Comparison of ENCODE assay signal across 20 cellular contexts in the genomic region with DNA sequence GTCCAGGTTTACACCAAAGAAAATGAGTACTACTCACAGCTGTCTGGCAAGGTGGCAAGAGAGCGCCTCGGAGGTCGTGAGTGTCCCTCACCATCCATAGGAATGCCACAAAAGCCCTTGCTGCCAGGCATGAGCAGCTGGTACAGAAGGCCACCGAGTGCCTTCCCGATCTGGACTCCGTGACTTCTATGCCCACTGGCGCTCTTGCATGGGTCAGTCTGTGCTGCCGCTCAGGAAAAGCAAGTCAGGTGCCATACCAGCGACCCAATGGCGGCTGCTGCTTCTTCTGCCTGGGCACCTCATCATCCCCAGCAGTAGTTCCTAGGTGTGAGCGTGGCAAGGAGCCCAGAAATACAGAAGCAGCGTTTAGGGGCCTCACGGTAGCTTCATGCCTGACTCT. TPM values are rescaled to one million over a fixed set of nuclear protein-coding genes. Genes with fewer than 3 reads are reported as not detected.
DNase-seq lines count a peak whose midpoint lies in the region; ATAC-seq and TF ChIP-seq lines count a peak whose summit lies in the region.
"Had no signal": no experiment of that assay in that cellular context is flagged by ENCODE, and none has a peak within 500 bp of the region (broad histone marks: within the 10 kb centered on the region; RNA-seq: fewer than 3 reads in every experiment).

No MANE protein-coding gene starts in this region.

- no peak overlapping the region for H3K4me2 ChIP-seq in GM23338
- H3K4me2 ChIP-seq: BLaER1 had no signal

- ATAC-seq in GM23338 (no peak), natural killer cell (no peak)
- ATAC-seq: GM12878, HCT116 had no signal

- peak overlapping the region; percentile 43; the same call in 1 of the 2 replicates for H2AFZ ChIP-seq in GM23338
- H2AFZ ChIP-seq: GM23248 had no signal

- DNase-seq in activated CD8-positive, alpha-beta memory T cell treated with anti-CD3 and anti-CD28 coated beads for 24 hours, result peak; percentile 33
- no peak for DNase-seq in activated CD8-positive, alpha-beta memory T cell treated with anti-CD3 and anti-CD28 coated beads, Interleukin-2, amount 50 U/mL, for 4 hours
- no peak for DNase-seq in GM23338 (ENCODE audit: low spot score)
- DNase-seq in natural killer cell, result no peak
- no peak for DNase-seq in adrenal gland
- no peak for DNase-seq in activated naive CD8-positive, alpha-beta T cell treated with anti-CD3 and anti-CD28 coated beads for 36 hours
- no peak for DNase-seq in activated T-helper 2 cell treated with anti-CD3 and anti-CD28 coated beads, Interferon-gamma antibody, Interleukin-2, Interleukin-4, amounts not matched to agents 10 μg/mL and 5 μg/mL and 100 μg/mL, durations not matched to agents 14 hours and 24 hours and 36 hours (ENCODE audit: low spot score)
- DNase-seq: Calu3; CD4-positive, alpha-beta memory T cell; COR-L47; DMS53; DMS79 treated with DMSO at 0.1 percent for 48 hours; GM23248; H9 had no signal

- no peaks in the 10 kb centered on the region; the same call in 2 of the 3 replicates for H3K4me1 Mint-ChIP-seq in GM23338
- H3K4me1 Mint-ChIP-seq in natural killer cell, result peaks cover 70 to 82% of the 10 kb centered on the region in 2 donors
- H3K4me1 Mint-ChIP-seq in activated naive CD8-positive, alpha-beta T cell treated with anti-CD3 and anti-CD28 coated beads for 36 hours, result peaks cover 4% of the 10 kb centered on the region
- H3K4me1 Mint-ChIP-seq in activated T-helper 2 cell treated with anti-CD3 and anti-CD28 coated beads, Interferon-gamma antibody, Interleukin-2, Interleukin-4, amounts not matched to agents 10 μg/mL and 5 μg/mL and 100 μg/mL, durations not matched to agents 14 hours and 24 hours and 36 hours (ENCODE audit: low read depth), result no peaks in the 10 kb centered on the region
- H3K4me1 Mint-ChIP-seq: H9 had no signal

- H3K4me1 ChIP-seq in GM23338 (ENCODE audit: insufficient read depth), result no peaks in the 10 kb centered on the region
- H3K4me1 ChIP-seq in neutrophil (ENCODE audit: control insufficient read depth in 1 of 2, insufficient read depth in 1 of 2, low read depth in 1 of 2, low read length in 1 of 2), result peaks cover 23 to 25% of the 10 kb centered on the region in 2 experiments
- peaks cover 0 to 5% of the 10 kb centered on the region in 2 donors for H3K4me1 ChIP-seq in adrenal gland (replicated peaks in 1 of 2)

- WGBS in adrenal gland, 4 donors, result 74 to 100% (median 96%) methylated on average over 6 to 13 of the region's 13 CpGs

- H3K9me3 ChIP-seq in neutrophil, result no peaks in the 10 kb centered on the region
- H3K9me3 ChIP-seq in adrenal gland (replicated peaks in 1 of 3), result no peaks in the 10 kb centered on the region

- no peaks in the 10 kb centered on the region for H3K79me2 ChIP-seq in GM23338 (replicated peaks; ENCODE audit: insufficient read depth)

- no peaks in the 10 kb centered on the region for H3K9me2 ChIP-seq in GM23338 (ENCODE audit: insufficient read depth)

- H4K20me1 ChIP-seq in GM23338 (replicated peaks; ENCODE audit: insufficient read depth), result no peaks in the 10 kb centered on the region
- H4K20me1 ChIP-seq: BLaER1 had no signal

- H3K4me3 Mint-ChIP-seq in GM23338, result no peak overlapping the region
- H3K4me3 Mint-ChIP-seq in natural killer cell, result no peak overlapping the region
- no peak overlapping the region for H3K4me3 Mint-ChIP-seq in activated naive CD8-positive, alpha-beta T cell treated with anti-CD3 and anti-CD28 coated beads for 36 hours
- no peak overlapping the region for H3K4me3 Mint-ChIP-seq in activated T-helper 2 cell treated with anti-CD3 and anti-CD28 coated beads, Interferon-gamma antibody, Interleukin-2, Interleukin-4, amounts not matched to agents 10 μg/mL and 5 μg/mL and 100 μg/mL, durations not matched to agents 14 hours and 24 hours and 36 hours (ENCODE audit: low read depth)
- H3K4me3 Mint-ChIP-seq: B cell; CD4-positive, alpha-beta memory T cell; H9 had no signal

- H3K27me3 Mint-ChIP-seq in GM23338 (ENCODE audit: insufficient read depth, low read depth, poor library complexity) (peaks cover 2% of the 10 kb centered on the region), natural killer cell (ENCODE audit: low read depth in 2 of 2) (no peaks in the 10 kb centered on the region)
- H3K27me3 Mint-ChIP-seq in activated naive CD8-positive, alpha-beta T cell treated with anti-CD3 and anti-CD28 coated beads for 36 hours, result peaks cover 2% of the 10 kb centered on the region
- H3K27me3 Mint-ChIP-seq in activated T-helper 2 cell treated with anti-CD3 and anti-CD28 coated beads, Interferon-gamma antibody, Interleukin-2, Interleukin-4, amounts not matched to agents 10 μg/mL and 5 μg/mL and 100 μg/mL, durations not matched to agents 14 hours and 24 hours and 36 hours (ENCODE audit: low read depth), result peaks cover 3% of the 10 kb centered on the region
- H3K27me3 Mint-ChIP-seq: B cell; CD4-positive, alpha-beta memory T cell had no signal

- H3K9me3 Mint-ChIP-seq in GM23338 (peaks cover 3% of the 10 kb centered on the region; the same call in 1 of the 3 replicates), natural killer cell (peaks cover 2 to 7% of the 10 kb centered on the region in 2 donors)
- no peaks in the 10 kb centered on the region for H3K9me3 Mint-ChIP-seq in activated naive CD8-positive, alpha-beta T cell treated with anti-CD3 and anti-CD28 coated beads for 36 hours
- H3K9me3 Mint-ChIP-seq in activated T-helper 2 cell treated with anti-CD3 and anti-CD28 coated beads, Interferon-gamma antibody, Interleukin-2, Interleukin-4, amounts not matched to agents 10 μg/mL and 5 μg/mL and 100 μg/mL, durations not matched to agents 14 hours and 24 hours and 36 hours, result peaks cover 4% of the 10 kb centered on the region

- H3K27ac ChIP-seq in GM23338 (ENCODE audit: low read depth), result no peak overlapping the region
- H3K27ac ChIP-seq in neutrophil, result peak overlapping the region; percentile 4
- H3K27ac ChIP-seq in adrenal gland, result no peak overlapping the region
- H3K27ac ChIP-seq: 22Rv1, BLaER1, GM23248 had no signal

- TF ChIP-seq POLR2A in adrenal gland (IDR thresholded peaks at IDR 0.05), result no peak

- intact Hi-C loops in natural killer cell (cut with micrococcal nuclease) (no loop called here), adrenal gland (cut with DNase I) (no loop called here)
- intact Hi-C loops in activated T-helper 2 cell treated with anti-CD3 and anti-CD28 coated beads, Interferon-gamma antibody, Interleukin-2, Interleukin-4, amounts not matched to agents 10 μg/mL and 5 μg/mL and 100 μg/mL, durations not matched to agents 14 hours and 24 hours and 36 hours (cut with micrococcal nuclease), result no loop called here

- no peak overlapping the region for H3K27ac Mint-ChIP-seq in GM23338
- H3K27ac Mint-ChIP-seq in natural killer cell, result peak overlapping the region; percentile 86 to 87
- H3K27ac Mint-ChIP-seq in activated naive CD8-positive, alpha-beta T cell treated with anti-CD3 and anti-CD28 coated beads for 36 hours, result no peak overlapping the region
- no peak overlapping the region for H3K27ac Mint-ChIP-seq in activated T-helper 2 cell treated with anti-CD3 and anti-CD28 coated beads, Interferon-gamma antibody, Interleukin-2, Interleukin-4, amounts not matched to agents 10 μg/mL and 5 μg/mL and 100 μg/mL, durations not matched to agents 14 hours and 24 hours and 36 hours
- H3K27ac Mint-ChIP-seq: B cell had no signal

- H3K36me3 ChIP-seq in GM23338 (ENCODE audit: insufficient read depth), result no peaks in the 10 kb centered on the region
- peaks cover 43% of the 10 kb centered on the region for H3K36me3 ChIP-seq in neutrophil
- no peaks in the 10 kb centered on the region for H3K36me3 ChIP-seq in adrenal gland (replicated peaks in 1 of 2)
- H3K36me3 ChIP-seq: BLaER1 had no signal

- H3K36me3 Mint-ChIP-seq in GM23338 (ENCODE audit: low read depth) (no peaks in the 10 kb centered on the region), natural killer cell (no peaks in the 10 kb centered on the region)
- no peaks in the 10 kb centered on the region for H3K36me3 Mint-ChIP-seq in activated naive CD8-positive, alpha-beta T cell treated with anti-CD3 and anti-CD28 coated beads for 36 hours
- H3K36me3 Mint-ChIP-seq in activated T-helper 2 cell treated with anti-CD3 and anti-CD28 coated beads, Interferon-gamma antibody, Interleukin-2, Interleukin-4, amounts not matched to agents 10 μg/mL and 5 μg/mL and 100 μg/mL, durations not matched to agents 14 hours and 24 hours and 36 hours (ENCODE audit: low read depth), result no peaks in the 10 kb centered on the region

- H3K27me3 ChIP-seq in GM23338 (ENCODE audit: insufficient read depth), result no peaks in the 10 kb centered on the region
- no peaks in the 10 kb centered on the region for H3K27me3 ChIP-seq in neutrophil
- H3K27me3 ChIP-seq in adrenal gland, result no peaks in the 10 kb centered on the region
- H3K27me3 ChIP-seq: BLaER1 had no signal

- H3K4me3 ChIP-seq in GM23338 (no peak overlapping the region), neutrophil (ENCODE audit: low read depth in 1 of 2, low read length in 1 of 2) (no peak overlapping the region), adrenal gland (no peak overlapping the region)
- H3K4me3 ChIP-seq: BLaER1, GM12878, GM23248 had no signal

- no peaks in the 10 kb centered on the region for H3F3A ChIP-seq in GM23338 (replicated peaks; ENCODE audit: low read depth)

- TF ChIP-seq CTCF in GM23338 (conservative IDR thresholded peaks at IDR 0.05; ENCODE audit: low read depth in 2 of 2) (no peak), natural killer cell (IDR thresholded peaks at IDR 0.05) (no peak), neutrophil (IDR thresholded peaks at IDR 0.05) (no peak), adrenal gland (IDR thresholded peaks at IDR 0.05) (no peak)

RNA-seq across cellular contexts. Expression of gene TBXAS1, which starts 11.7 kb away (rescaled TPM):
- total RNA-seq in GM23338 (2014; rRNA removed; shearing (Covaris generic)), result 1.0 TPM in 1 of 2 replicates, not detected in the other
- polyA plus RNA-seq in GM23338 (2016; fragmentation: Nextera tagmentation; extraction: Ambion mirVana) (0.89 and 1.3 TPM in 2 replicates), adrenal gland (10 to 100 TPM in 2 of 3 donors, 1 to 10 TPM in 1; 9.0 to 12.8 (median 10.5) TPM)
- total RNA-seq in natural killer cell (100 to 1,000 TPM in 1 of 3 donors, 10 to 100 TPM in 2; 72.7 to 110 (median 88.7) TPM), adrenal gland (10 to 100 TPM; 15.3 to 87.0 (median 32.3) TPM)
- total RNA-seq in activated naive CD8-positive, alpha-beta T cell treated with anti-CD3 and anti-CD28 coated beads for 36 hours, result 1 to 10 TPM; 1.5 to 1.8 TPM
- 1.7 and 2.0 TPM in 2 replicates for total RNA-seq in activated T-helper 2 cell treated with anti-CD3 and anti-CD28 coated beads, Interferon-gamma antibody, Interleukin-2, Interleukin-4, amounts not matched to agents 10 μg/mL and 5 μg/mL and 100 μg/mL, durations not matched to agents 14 hours and 24 hours and 36 hours
- total RNA-seq: GM23248 had no signal

Comparison
In these comparisons a context has a peak if more than half of its experiments do, and no peak if none do; other contexts are left out.
1. H3K27ac Mint-ChIP-seq: peak in natural killer cell (2 of 2); none in GM23338 (single experiment), activated naive CD8-positive, alpha-beta T cell treated with anti-CD3 and anti-CD28 coated beads for 36 hours (single experiment) and activated T-helper 2 cell treated with anti-CD3 and anti-CD28 coated beads, Interferon-gamma antibody, Interleukin-2, Interleukin-4, amounts not matched to agents 10 μg/mL and 5 μg/mL and 100 μg/mL, durations not matched to agents 14 hours and 24 hours and 36 hours (single experiment).